8 cellular contexts compared by ENCODE assay signal in genomic region chr10:23158370-23158769, GRCh38. TPM values are rescaled to one million over a fixed set of nuclear protein-coding genes. Genes with fewer than 3 reads are reported as not detected.
A peak's percentile ranks its signal among the peaks of the same experiment; 100 is the strongest.
DNase-seq lines count a peak whose midpoint lies in the region; ATAC-seq and TF ChIP-seq lines count a peak whose summit lies in the region.

No MANE protein-coding gene starts in this region.

- H3K4me1 ChIP-seq in HUES6 (ENCODE audit: control insufficient read depth, insufficient read depth, low read length) = peaks cover 3% of the 10 kb centered on the region
- H3K4me1 ChIP-seq in hepatocyte (ENCODE audit: insufficient read depth) = no peaks in the 10 kb centered on the region
- no peaks in the 10 kb centered on the region for H3K4me1 ChIP-seq in gastrocnemius medialis

- H3K9me3 ChIP-seq in HUES6 (ENCODE audit: control insufficient read depth, insufficient read depth, low read depth, low read length) (no peaks in the 10 kb centered on the region), hepatocyte (ENCODE audit: low read depth) (no peaks in the 10 kb centered on the region), gastrocnemius medialis (no peaks in the 10 kb centered on the region)

- H3K27ac ChIP-seq in HUES6 (ENCODE audit: low read depth, low read length) (no peak overlapping the region), hepatocyte (no peak overlapping the region), gastrocnemius medialis (no peak overlapping the region)

- no peaks in the 10 kb centered on the region for H4K20me1 ChIP-seq in hepatocyte (ENCODE audit: insufficient read depth, poor library complexity, severe bottlenecking)

- peaks cover 59% of the 10 kb centered on the region for H3K27me3 ChIP-seq in HUES6 (ENCODE audit: control insufficient read depth, insufficient read depth, low read length)
- peaks cover 37% of the 10 kb centered on the region for H3K27me3 ChIP-seq in hepatocyte
- peaks cover 0 to 5% (median 0%) of the 10 kb centered on the region in 3 donors for H3K27me3 ChIP-seq in gastrocnemius medialis

- WGBS in hepatocyte (ENCODE audit: low lambda C conversion rate, missing lambda C conversion rate) = 2% methylated on average over 5 of the region's 5 CpGs

- no peak overlapping the region for H3K9ac ChIP-seq in HUES6 (ENCODE audit: low read length)

- H3K9me2 ChIP-seq in hepatocyte (replicated peaks; ENCODE audit: insufficient read depth) = no peaks in the 10 kb centered on the region

- peak; percentile 67 for TF ChIP-seq CTCF in hepatocyte (IDR thresholded peaks at IDR 0.05; ENCODE audit: poor library complexity)
- peak; percentile 31 to 77 (median 61) for TF ChIP-seq CTCF in gastrocnemius medialis (IDR thresholded peaks at IDR 0.05 in 4 of 5, conservative IDR thresholded peaks at IDR 0.05 in 1 of 5)

- peak overlapping the region; percentile 58 for H2AFZ ChIP-seq in hepatocyte

- intact Hi-C loops in gastrocnemius medialis (cut with DNase I; ENCODE audit: low total_unique reads) = loop anchor here (2.0 kb wide), 1 partner anchor 544 kb away; no protein-coding TSS in a partner anchor

- DNase-seq in DMS 273 (lab: John Stamatoyannopoulos, UW; ENCODE audit: unreplicated experiment) = peak; percentile 76
- peak; percentile 6 for DNase-seq in OCI-M2 (lab: John Stamatoyannopoulos, UW; ENCODE audit: unreplicated experiment)
- peak; percentile 73 for DNase-seq in astrocyte of the hippocampus (ENCODE audit: low read depth, low spot score)
- DNase-seq in hepatocyte (ENCODE audit: low spot score) = peak; percentile 80
- DNase-seq in gastrocnemius medialis = no peak

- TF ChIP-seq POLR2A in gastrocnemius medialis (IDR thresholded peaks at IDR 0.05) = no peak

- peak overlapping the region; percentile 52 for H3K4me3 ChIP-seq in HUES6 (ENCODE audit: low read depth, low read length)
- H3K4me3 ChIP-seq in hepatocyte = no peak overlapping the region
- H3K4me3 ChIP-seq in gastrocnemius medialis = no peak overlapping the region

- H3K4me2 ChIP-seq in hepatocyte = peak overlapping the region; percentile 65

- H3K79me2 ChIP-seq in hepatocyte = no peaks in the 10 kb centered on the region

- ATAC-seq in GM19467 (IDR thresholded peaks at IDR 0.05; ENCODE audit: unreplicated experiment) (peak; percentile 64), gastrocnemius medialis (peak; percentile 50 to 60), GM18519 (IDR thresholded peaks at IDR 0.05; ENCODE audit: low FRiP score, unreplicated experiment) (no peak)

- H3K36me3 ChIP-seq in HUES6 (ENCODE audit: control insufficient read depth, insufficient read depth, low read length) (no peaks in the 10 kb centered on the region), hepatocyte (replicated peaks; ENCODE audit: insufficient read depth, low read depth) (no peaks in the 10 kb centered on the region), gastrocnemius medialis (no peaks in the 10 kb centered on the region)

- in situ Hi-C loops in gastrocnemius medialis (cut with MboI; ENCODE audit: low sequenced_read_pairs in 4 of 4) = loop anchor here in 1 of 4 donors (25.0 kb wide), 1 partner anchor 1404 kb away; no protein-coding TSS in a partner anchor

RNA-seq across cellular contexts. Expression of gene PTF1A, which starts 33.7 kb away (rescaled TPM):
- total RNA-seq in hepatocyte (not detected in 2 replicates), gastrocnemius medialis (not detected)
- 0.28 TPM in 1 of 2 replicates, not detected in the other for polyA plus RNA-seq in hepatocyte

Comparison
In these comparisons a context has a peak if more than half of its experiments do, and no peak if none do; other contexts are left out.
1. DNase-seq: peak in DMS 273 (single experiment), OCI-M2 (single experiment), astrocyte of the hippocampus (single experiment) and hepatocyte (single experiment); none in gastrocnemius medialis (0 of 2).